In genomic region chr3:40494698-40495097, GRCh38 we compare ENCODE assay signal across 32 cellular contexts. TPM values are rescaled to one million over a fixed set of nuclear protein-coding genes. Genes with fewer than 3 reads are reported as not detected.
"Had no signal": no experiment of that assay in that cellular context is flagged by ENCODE, and none has a peak within 500 bp of the region (broad histone marks: within the 10 kb centered on the region; RNA-seq: fewer than 3 reads in every experiment).

No MANE protein-coding gene starts in this region.

- H3K27ac Mint-ChIP-seq: activated B cell treated with CpG ODN at 0.5 μM for 24 hours; activated CD8-positive, alpha-beta T cell treated with anti-CD3 and anti-CD28 coated beads for 36 hours; activated naive CD8-positive, alpha-beta T cell treated with anti-CD3 and anti-CD28 coated beads for 36 hours; activated T-cell treated with anti-CD3 and anti-CD28 coated beads, Interleukin-2, amount 50 U/mL, for 72 hours; brain; mesothelial cell of epicardium; nephron progenitor cell; stimulated activated memory B cell treated with anti-CD40 and anti-IgM and Interleukin-4, amounts not matched to agents 10 μg/mL and 1 μg/mL and 100 μg/mL, for 72 hours; stimulated activated naive CD8-positive, alpha-beta T cell treated with anti-CD3 and anti-CD28 coated beads, Interleukin-15, amount 100 ng/mL, for 72 hours had no signal

- H3K9me3 ChIP-seq: ascending aorta, gastrocnemius medialis, pancreas, psoas muscle, sigmoid colon, thyroid gland, upper lobe of left lung, vagina had no signal

- DNase-seq: activated B cell treated with CpG ODN at 0.5 μM for 24 hours; activated CD4-positive, alpha-beta T cell treated with anti-CD3 and anti-CD28 coated beads, Interleukin-2, amount 50 U/mL, for 1 hour; activated CD8-positive, alpha-beta T cell treated with anti-CD3 and anti-CD28 coated beads for 36 hours; activated naive CD4-positive, alpha-beta T cell treated with Interleukin-2 at 50 U/mL for 16 hours; activated naive CD8-positive, alpha-beta T cell treated with anti-CD3 and anti-CD28 coated beads for 36 hours; activated T-cell treated with anti-CD3 and anti-CD28 coated beads, Interleukin-2, amount 50 U/mL, for 72 hours; effector memory CD8-positive, alpha-beta T cell; gastrocnemius medialis; glutamatergic neuron; left colon; mammary epithelial cell; naive B cell; nephron progenitor cell; pancreas; psoas muscle; sigmoid colon; small intestine; stimulated activated CD4-positive, alpha-beta T cell treated with anti-CD3 and anti-CD28 coated beads, Interleukin-1b, Interleukin-23, amount 100 ng/mL, for 48 hours; stimulated activated CD4-positive, alpha-beta T cell treated with anti-CD3 and anti-CD28 coated beads, Interleukin-4, amount 100 ng/mL, for 4 hours; stimulated activated CD8-positive, alpha-beta memory T cell treated with anti-CD3 and anti-CD28 coated beads, Interleukin-4, amount 100 ng/mL, for 48 hours; stimulated activated naive CD8-positive, alpha-beta T cell treated with anti-CD3 and anti-CD28 coated beads, Interleukin-15, amount 100 ng/mL, for 72 hours; T-helper 2 cell; thyroid gland; upper lobe of left lung had no signal

- H3K27ac ChIP-seq: ascending aorta, cardiac muscle cell, coronary artery, gastrocnemius medialis, hepatocyte, pancreas, psoas muscle, sigmoid colon, thyroid gland, upper lobe of left lung, vagina had no signal

- H3K4me3 ChIP-seq: ascending aorta, cardiac muscle cell, coronary artery, gastrocnemius medialis, hepatocyte, pancreas, psoas muscle, sigmoid colon, thyroid gland, upper lobe of left lung, vagina had no signal

- H3K4me1 ChIP-seq: ascending aorta, gastrocnemius medialis, pancreas, psoas muscle, sigmoid colon, thyroid gland, upper lobe of left lung, vagina had no signal

- H3K9me3 Mint-ChIP-seq: activated CD8-positive, alpha-beta T cell treated with anti-CD3 and anti-CD28 coated beads for 36 hours; activated naive CD8-positive, alpha-beta T cell treated with anti-CD3 and anti-CD28 coated beads for 36 hours; brain; effector memory CD8-positive, alpha-beta T cell; nephron progenitor cell had no signal

- H3K36me3 ChIP-seq: cardiac muscle cell, gastrocnemius medialis, pancreas, sigmoid colon, thyroid gland, upper lobe of left lung, vagina had no signal

- H3K27me3 ChIP-seq: ascending aorta, cardiac muscle cell, gastrocnemius medialis, hepatocyte, pancreas, sigmoid colon, thyroid gland, upper lobe of left lung, vagina had no signal

- H3K4me1 Mint-ChIP-seq: activated B cell treated with CpG ODN at 0.5 μM for 24 hours; activated naive CD8-positive, alpha-beta T cell treated with anti-CD3 and anti-CD28 coated beads for 36 hours; brain; mesothelial cell of epicardium; naive B cell; stimulated activated memory B cell treated with anti-CD40 and anti-IgM and Interleukin-4, amounts not matched to agents 10 μg/mL and 1 μg/mL and 100 μg/mL, for 72 hours; stimulated activated naive CD8-positive, alpha-beta T cell treated with anti-CD3 and anti-CD28 coated beads, Interleukin-15, amount 100 ng/mL, for 72 hours had no signal

- H3K4me2 ChIP-seq: hepatocyte had no signal

- H3K4me3 Mint-ChIP-seq: activated B cell treated with CpG ODN at 0.5 μM for 24 hours; activated CD8-positive, alpha-beta T cell treated with anti-CD3 and anti-CD28 coated beads for 36 hours; activated naive CD8-positive, alpha-beta T cell treated with anti-CD3 and anti-CD28 coated beads for 36 hours; activated T-cell treated with anti-CD3 and anti-CD28 coated beads, Interleukin-2, amount 50 U/mL, for 72 hours; brain; effector memory CD8-positive, alpha-beta T cell; mesothelial cell of epicardium; naive B cell; nephron progenitor cell; stimulated activated memory B cell treated with anti-CD40 and anti-IgM and Interleukin-4, amounts not matched to agents 10 μg/mL and 1 μg/mL and 100 μg/mL, for 72 hours; stimulated activated naive CD8-positive, alpha-beta T cell treated with anti-CD3 and anti-CD28 coated beads, Interleukin-15, amount 100 ng/mL, for 72 hours had no signal

- H3K27me3 Mint-ChIP-seq: activated B cell treated with CpG ODN at 0.5 μM for 24 hours; activated CD8-positive, alpha-beta T cell treated with anti-CD3 and anti-CD28 coated beads for 36 hours; activated naive CD8-positive, alpha-beta T cell treated with anti-CD3 and anti-CD28 coated beads for 36 hours; effector memory CD8-positive, alpha-beta T cell; naive B cell; stimulated activated memory B cell treated with anti-CD40 and anti-IgM and Interleukin-4, amounts not matched to agents 10 μg/mL and 1 μg/mL and 100 μg/mL, for 72 hours; stimulated activated naive CD8-positive, alpha-beta T cell treated with anti-CD3 and anti-CD28 coated beads, Interleukin-15, amount 100 ng/mL, for 72 hours had no signal

- H3K79me2 ChIP-seq: hepatocyte had no signal

- H2AFZ ChIP-seq: hepatocyte had no signal

RNA-seq across cellular contexts. Expression of gene ZNF620, which starts 11.1 kb away (rescaled TPM):
- total RNA-seq: ascending aorta had no signal

RNA-seq across cellular contexts. Expression of gene ZNF619, which starts 17.8 kb away (rescaled TPM):
- polyA plus RNA-seq: cardiac muscle cell had no signal
